1 cellular context compared by ENCODE assay signal in the genomic region with DNA sequence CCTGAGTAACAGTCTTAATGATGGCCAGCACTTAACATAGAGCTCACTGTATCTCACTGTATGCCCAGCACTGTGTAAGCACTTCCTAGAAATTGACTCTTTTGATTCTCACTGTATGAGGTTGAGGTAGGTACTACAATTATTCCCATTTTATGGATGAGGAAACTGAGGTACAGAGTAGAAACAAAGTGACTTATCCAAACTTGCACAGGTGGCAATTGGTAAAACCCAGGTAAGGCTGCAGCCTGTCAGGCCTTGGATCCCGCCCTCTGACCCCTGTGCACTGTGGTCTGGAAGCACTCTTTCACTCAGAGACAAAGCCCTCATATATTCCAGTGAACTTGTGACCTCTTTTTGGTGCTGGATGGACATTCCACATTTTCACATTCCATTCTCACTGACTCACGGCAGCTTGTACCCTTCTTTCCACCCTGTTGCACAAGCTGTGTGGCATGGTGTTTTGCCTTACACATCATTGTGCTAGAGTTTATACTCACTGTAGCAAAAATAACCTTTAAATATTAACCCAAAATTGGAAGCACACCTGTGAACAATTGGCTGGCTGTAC.
TF ChIP-seq lines count a peak whose summit lies in the region.

No MANE protein-coding gene starts in this region.

TF ChIP-seq in A549, 52 proteins besides CTCF, POLR2A, EP300 and RAD21 (continued from another document):
- TF ChIP-seq ELK1 (IDR thresholded peaks at IDR 0.05; ENCODE audit: low read depth, low read length) (no peak), HEYL (CRISPR knock-in tag; IDR thresholded peaks at IDR 0.05) (no peak), JUNB (IDR thresholded peaks at IDR 0.05) (peak; percentile 76), POLR2AphosphoS2 (conservative IDR thresholded peaks at IDR 0.05; ENCODE audit: low read length) (no peak), RCOR1 (IDR thresholded peaks at IDR 0.05; ENCODE audit: low read depth, low read length) (peak; percentile 67; the same call in 1 of the 2 replicates), CHD4 (IDR thresholded peaks at IDR 0.05; ENCODE audit: borderline replicate concordance) (peak; percentile 86; the same call in 1 of the 2 replicates), KDM1A (IDR thresholded peaks at IDR 0.05; ENCODE audit: low read depth) (peak; percentile 93), HDAC2 (IDR thresholded peaks at IDR 0.05) (peak; percentile 86), FOXS1 (CRISPR knock-in tag; IDR thresholded peaks at IDR 0.05) (no peak), SMC3 (IDR thresholded peaks at IDR 0.05) (no peak; the same call in 2 of the 3 replicates), GATA3 (IDR thresholded peaks at IDR 0.05; ENCODE audit: borderline replicate concordance) (peak; percentile 79), CBX8 (IDR thresholded peaks at IDR 0.05) (no peak), NPAS2 (CRISPR knock-in tag; IDR thresholded peaks at IDR 0.05; ENCODE audit: borderline replicate concordance) (no peak), FOSL2 (IDR thresholded peaks at IDR 0.05) (peak; percentile 61), FOSL2 (CRISPR knock-in tag; IDR thresholded peaks at IDR 0.05) (peak; percentile 70), ESRRA (IDR thresholded peaks at IDR 0.05; ENCODE audit: borderline replicate concordance, low read length) (no peak)
- TF ChIP-seq, protein P1, sequence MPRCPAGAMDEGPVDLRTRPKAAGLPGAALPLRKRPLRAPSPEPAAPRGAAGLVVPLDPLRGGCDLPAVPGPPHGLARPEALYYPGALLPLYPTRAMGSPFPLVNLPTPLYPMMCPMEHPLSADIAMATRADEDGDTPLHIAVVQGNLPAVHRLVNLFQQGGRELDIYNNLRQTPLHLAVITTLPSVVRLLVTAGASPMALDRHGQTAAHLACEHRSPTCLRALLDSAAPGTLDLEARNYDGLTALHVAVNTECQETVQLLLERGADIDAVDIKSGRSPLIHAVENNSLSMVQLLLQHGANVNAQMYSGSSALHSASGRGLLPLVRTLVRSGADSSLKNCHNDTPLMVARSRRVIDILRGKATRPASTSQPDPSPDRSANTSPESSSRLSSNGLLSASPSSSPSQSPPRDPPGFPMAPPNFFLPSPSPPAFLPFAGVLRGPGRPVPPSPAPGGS (IDR thresholded peaks at IDR 0.05), result no peak
